25 cellular contexts compared by ENCODE assay signal in the genomic region with DNA sequence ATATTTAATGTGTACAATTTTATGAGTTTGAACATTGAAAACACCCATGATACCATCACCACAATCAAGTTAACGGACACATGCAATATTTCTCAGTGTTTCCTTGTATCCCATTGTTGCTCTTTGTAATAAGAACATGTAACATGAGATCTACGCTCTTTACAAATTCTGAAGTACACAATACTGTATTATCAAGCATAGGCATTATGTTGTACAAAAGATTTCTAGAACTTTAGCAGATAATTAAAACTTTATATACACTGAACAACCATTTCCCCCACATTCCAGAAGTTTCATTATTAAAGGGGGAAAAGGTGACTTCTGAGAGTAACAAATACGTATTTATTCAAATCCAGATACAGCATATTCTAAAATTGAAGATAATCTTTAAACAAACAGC.
"Had no signal": no experiment of that assay in that cellular context is flagged by ENCODE, and none has a peak within 500 bp of the region (broad histone marks: within the 10 kb centered on the region; RNA-seq: fewer than 3 reads in every experiment).

No MANE protein-coding gene starts in this region.

- H3K9me3 ChIP-seq: adrenal gland had no signal

- H3K4me1 ChIP-seq: adrenal gland had no signal

- DNase-seq: activated CD4-positive, alpha-beta memory T cell treated with anti-CD3 and anti-CD28 coated beads, Interleukin-2, amount 10 ng/mL, durations not matched to agents 7 days and 5 days; activated CD4-positive, alpha-beta T cell treated with anti-CD3 and anti-CD28 coated beads, Interleukin-2, amount 50 U/mL, for 1 hour; activated CD4-positive, CD25-positive, alpha-beta regulatory T cell; activated naive CD4-positive, alpha-beta T cell treated with anti-CD3 and anti-CD28 coated beads, Interleukin-2, amount 50 U/mL, for 16 hours; activated naive CD8-positive, alpha-beta T cell treated with anti-CD3 and anti-CD28 coated beads, Interleukin-2, amount 10 ng/mL, durations not matched to agents 7 days and 5 days; activated T-cell treated with anti-CD3 and anti-CD28 coated beads for 4 hours; adrenal gland; anterior cingulate cortex; cerebellar nuclear complex; Kasumi-1; KBM-7; NCI-H1048; NCI-H146; NCI-H187 treated with DMSO at 0.1 percent for 48 hours; NCI-H2081 treated with DMSO at 0.1 percent for 48 hours; NCI-H345; NCI-H510A treated with DMSO at 0.1 percent for 48 hours; NCI-H69; RPMI8226; T-cell; T-helper 2 cell; T1000 had no signal

- H3K27me3 ChIP-seq: adrenal gland had no signal

- ATAC-seq: Panc1, Right ventricle myocardium inferior, T-cell had no signal

- H3K36me3 ChIP-seq: adrenal gland had no signal

- H3K4me3 ChIP-seq: adrenal gland, SK-N-MC had no signal

- H3K27ac ChIP-seq: adrenal gland, SK-N-MC had no signal
